25 cellular contexts compared by ENCODE assay signal in genomic region chr6:168155821-168156741, GRCh38.
A peak's percentile ranks its signal among the peaks of the same experiment; 100 is the strongest.
DNase-seq lines count a peak whose midpoint lies in the region; ATAC-seq, FAIRE-seq and TF ChIP-seq lines count a peak whose summit lies in the region.
"Had no signal": no experiment of that assay in that cellular context is flagged by ENCODE, and none has a peak within 500 bp of the region (broad histone marks: within the 10 kb centered on the region; RNA-seq: fewer than 3 reads in every experiment).

No MANE protein-coding gene starts in this region.

- no peaks in the 10 kb centered on the region for H3K4me1 Mint-ChIP-seq in CD4-positive, alpha-beta T cell (ENCODE audit: low read depth)
- H3K4me1 Mint-ChIP-seq: activated naive CD4-positive, alpha-beta T cell treated with anti-CD3 and anti-CD28 coated beads, Interleukin-2, amount 10 ng/mL, durations not matched to agents 7 days and 5 days; immature natural killer cell; stimulated activated naive CD8-positive, alpha-beta T cell treated with anti-CD3 and anti-CD28 coated beads, Interleukin-15, amount 100 ng/mL, for 72 hours had no signal

- H3K36me3 ChIP-seq in HepG2 (replicated peaks in 1 of 2; ENCODE audit: control insufficient read depth in 1 of 2, insufficient read depth in 2 of 2, low read length in 2 of 2) (no peaks in the 10 kb centered on the region), right lobe of liver (no peaks in the 10 kb centered on the region), H1 (ENCODE audit: control insufficient read depth in 2 of 4, insufficient read depth in 4 of 4, low read length in 3 of 4) (no peaks in the 10 kb centered on the region)
- H3K36me3 ChIP-seq: HAP-1, MG63, spleen, tibial nerve had no signal

- in situ Hi-C loops in HepG2 (cut with HindIII; ENCODE audit: extremely low pct_ligation_motif_present, low pct_unique_long_range_greater_than_20kb): loop anchor here (10.0 kb wide), 1 partner anchor 729 kb away; no protein-coding TSS in a partner anchor

- H4K8ac ChIP-seq in H1 (ENCODE audit: extremely low read depth, insufficient read depth, low read length): no peak overlapping the region

- H3K79me1 ChIP-seq in H1 (ENCODE audit: low read depth, low read length): no peaks in the 10 kb centered on the region

- no peak for FAIRE-seq in HepG2 (lab: Jason Lieb, UNC)
- no peak for FAIRE-seq in H1 (lab: Jason Lieb, UNC)
- FAIRE-seq: TTC549 had no signal

- H3K27ac ChIP-seq in HepG2 (ENCODE audit: extremely low read length, insufficient read depth, low read length): no peak overlapping the region
- no peak overlapping the region for H3K27ac ChIP-seq in right lobe of liver
- H3K27ac ChIP-seq in H1 (ENCODE audit: low read depth, low read length): no peak overlapping the region
- no peak overlapping the region for H3K27ac ChIP-seq in CD4-positive, alpha-beta T cell (ENCODE audit: low read depth, low read length)
- H3K27ac ChIP-seq: dorsolateral prefrontal cortex, spleen, tibial nerve had no signal

- H3K4me2 ChIP-seq in HepG2 (ENCODE audit: low read depth, low read length) (no peak overlapping the region), H1 (ENCODE audit: insufficient read depth in 1 of 2, low read depth in 2 of 2, low read length in 2 of 2) (no peak overlapping the region)

- CTCF ChIA-PET in HepG2 (lab: Yijun Ruan, JAX; ENCODE audit: low intra/inter-chr PET ratio, low total read pairs) (no interaction called here), H1 (lab: Charles Lee; ENCODE audit: partially characterized antibody) (interaction anchor here (0.8 to 0.9 kb wide), 3 partner anchors 33 to 173 kb away, joined by 3 read pairs; no protein-coding TSS in a partner anchor)
- CTCF ChIA-PET in CD4-positive, alpha-beta T cell (lab: Charles Lee): no interaction called here

- WGBS in HepG2 (ENCODE audit: low lambda C conversion rate): 31% methylated on average over 24 of the region's 24 CpGs
- 73% methylated on average over 21 of the region's 24 CpGs for WGBS in right lobe of liver (ENCODE audit: insufficient coverage, low coverage, low lambda C conversion rate, missing lambda C conversion rate)
- WGBS in H1 (ENCODE audit: extremely low coverage in 1 of 2, insufficient coverage in 1 of 2, insufficient read length in 1 of 2, insufficient replicate concordance in 2 of 2, low coverage in 1 of 2, low lambda C conversion rate in 2 of 2, missing lambda C conversion rate in 1 of 2), 2 experiments: 92% methylated on average over 22 of the region's 24 CpGs; no CpG with 5 or more reads in 1 of the 2 experiments

- H2BK15ac ChIP-seq in H1 (ENCODE audit: low read length): 0 out of 2 replicates have a peak overlapping the region, but pooled peaks have one; percentile 63

- no peaks in the 10 kb centered on the region; the same call in 1 of the 2 replicates for H3K23me2 ChIP-seq in H1 (ENCODE audit: low read depth, low read length)

- no peak overlapping the region for H3K14ac ChIP-seq in H1 (ENCODE audit: insufficient read length)

- H4K5ac ChIP-seq in H1 (ENCODE audit: insufficient read length, low read depth, low read length): no peak overlapping the region

- H2AK5ac ChIP-seq in H1 (ENCODE audit: low read depth, low read length): no peak overlapping the region

- H3K23ac ChIP-seq in H1 (ENCODE audit: insufficient read length): no peak overlapping the region

- H3K27me3 ChIP-seq in HepG2 (ENCODE audit: control insufficient read depth in 1 of 2, insufficient read depth in 2 of 2, low read length in 2 of 2): peaks cover 7 to 38% of the 10 kb centered on the region in 2 experiments; a peak in 4 of 5 replicates
- no peaks in the 10 kb centered on the region for H3K27me3 ChIP-seq in right lobe of liver
- H3K27me3 ChIP-seq in H1 (replicated peaks in 1 of 4; ENCODE audit: control insufficient read depth in 3 of 4, extremely low read depth in 1 of 4, insufficient read depth in 3 of 4, low read length in 3 of 4): peaks cover 0 to 2% (median 0%) of the 10 kb centered on the region in 4 experiments; a peak in 1 of 7 replicates
- no peaks in the 10 kb centered on the region for H3K27me3 ChIP-seq in CD4-positive, alpha-beta T cell (ENCODE audit: control insufficient read depth, insufficient read depth, low read length)
- H3K27me3 ChIP-seq: MG63, tibial nerve had no signal

- no peak for TF ChIP-seq EP300 in HepG2 (IDR thresholded peaks at IDR 0.05; ENCODE audit: low read depth in 2 of 2, low read length in 2 of 2)
- no peak for TF ChIP-seq EP300 in HepG2 (CRISPR knock-in tag; IDR thresholded peaks at IDR 0.05; ENCODE audit: borderline replicate concordance)
- TF ChIP-seq EP300 in H1 (IDR thresholded peaks at IDR 0.05; ENCODE audit: borderline replicate concordance in 1 of 2, low read depth in 2 of 2, low read length in 2 of 2): peak in 1 of 2 experiments; percentile 15; a peak in 1 of 3 replicates

- no peaks in the 10 kb centered on the region for H3K9me3 Mint-ChIP-seq in CD4-positive, alpha-beta T cell
- H3K9me3 Mint-ChIP-seq: activated naive CD4-positive, alpha-beta T cell treated with anti-CD3 and anti-CD28 coated beads, Interleukin-2, amount 10 ng/mL, durations not matched to agents 7 days and 5 days; immature natural killer cell; stimulated activated naive CD8-positive, alpha-beta T cell treated with anti-CD3 and anti-CD28 coated beads, Interleukin-15, amount 100 ng/mL, for 72 hours had no signal

- no peaks in the 10 kb centered on the region for H3K36me3 Mint-ChIP-seq in CD4-positive, alpha-beta T cell (ENCODE audit: low read depth)
- H3K36me3 Mint-ChIP-seq: activated naive CD4-positive, alpha-beta T cell treated with anti-CD3 and anti-CD28 coated beads, Interleukin-2, amount 10 ng/mL, durations not matched to agents 7 days and 5 days; immature natural killer cell had no signal

- H2BK120ac ChIP-seq in H1 (replicated peaks; ENCODE audit: low read depth, low read length): no peak overlapping the region

- POLR2A ChIA-PET in HepG2 (lab: Yijun Ruan, JAX) (no interaction called here), H1 (lab: Charles Lee; ENCODE audit: partially characterized antibody) (no interaction called here)
- POLR2A ChIA-PET in CD4-positive, alpha-beta T cell (lab: Charles Lee): no interaction called here

- peak overlapping the region; percentile 31; the same call in 1 of the 2 replicates for H2BK12ac ChIP-seq in H1 (ENCODE audit: low read depth, low read length)

- intact Hi-C loops in HepG2 (cut with micrococcal nuclease; ENCODE audit: unreplicated experiment): loop anchor here (10.0 kb wide), 1 partner anchor 729 kb away; no protein-coding TSS in a partner anchor
- intact Hi-C loops in right lobe of liver (cut with DNase I): loop anchor here (10.0 kb wide), 2 partner anchors 189 to 199 kb away; no protein-coding TSS in a partner anchor
- intact Hi-C loops in CD4-positive, alpha-beta T cell (cut with DNase I, micrococcal nuclease): no loop called here

- no peaks in the 10 kb centered on the region for H3K9me3 ChIP-seq in HepG2 (ENCODE audit: low read length)
- no peaks in the 10 kb centered on the region for H3K9me3 ChIP-seq in right lobe of liver
- H3K9me3 ChIP-seq in H1 (ENCODE audit: insufficient read depth in 2 of 2, low read depth in 1 of 2, low read length in 1 of 2): no peaks in the 10 kb centered on the region
- no peaks in the 10 kb centered on the region for H3K9me3 ChIP-seq in CD4-positive, alpha-beta T cell (ENCODE audit: control insufficient read depth, low read length)
- H3K9me3 ChIP-seq: Caco-2, HAP-1, MG63, spleen, tibial nerve had no signal

- peak; percentile 20 for DNase-seq in HepG2 (ENCODE audit: low spot score)
- no peak for DNase-seq in right lobe of liver
- DNase-seq in H1 (ENCODE audit: low read depth in 1 of 2, low spot score in 2 of 2): peak in 1 of 2 experiments; percentile 32
- peak; percentile 5 for DNase-seq in mucosa of gallbladder (ENCODE audit: low spot score)
- no peak for DNase-seq in CD4-positive, alpha-beta T cell
- DNase-seq in GM19240 (ENCODE audit: insufficient read length, low spot score): no peak
- no peak for DNase-seq in hepatic stellate cell (ENCODE audit: low spot score)
- DNase-seq in NOMO-1 (lab: John Stamatoyannopoulos, UW; ENCODE audit: unreplicated experiment in 2 of 2): no peak
- DNase-seq: activated naive CD4-positive, alpha-beta T cell treated with anti-CD3 and anti-CD28 coated beads, Interleukin-2, amount 10 ng/mL, durations not matched to agents 7 days and 5 days; amygdala; Caco-2; caudate nucleus; dorsolateral prefrontal cortex; immature natural killer cell; NCI-H1417 treated with DMSO at 0.1 percent for 48 hours; NCI-H774; nucleus accumbens; OCI-M1; spleen; stimulated activated naive CD8-positive, alpha-beta T cell treated with anti-CD3 and anti-CD28 coated beads, Interleukin-15, amount 100 ng/mL, for 72 hours had no signal

- H3K4me3 Mint-ChIP-seq in CD4-positive, alpha-beta T cell: no peak overlapping the region
- H3K4me3 Mint-ChIP-seq: activated naive CD4-positive, alpha-beta T cell treated with anti-CD3 and anti-CD28 coated beads, Interleukin-2, amount 10 ng/mL, durations not matched to agents 7 days and 5 days; immature natural killer cell; stimulated activated naive CD8-positive, alpha-beta T cell treated with anti-CD3 and anti-CD28 coated beads, Interleukin-15, amount 100 ng/mL, for 72 hours had no signal

- H2BK5ac ChIP-seq in H1 (ENCODE audit: low read depth, low read length): no peak overlapping the region

- no peak for ATAC-seq in HepG2
- no peak for ATAC-seq in right lobe of liver
- no peak for ATAC-seq in CD4-positive, alpha-beta T cell (ENCODE audit: poor library complexity)
- ATAC-seq: Right ventricle myocardium inferior; stimulated activated naive CD8-positive, alpha-beta T cell treated with anti-CD3 and anti-CD28 coated beads, Interleukin-15, amount 100 ng/mL, for 72 hours had no signal

- H4K20me1 ChIP-seq in HepG2 (ENCODE audit: insufficient read depth, low read length) (no peaks in the 10 kb centered on the region), H1 (replicated peaks in 1 of 2; ENCODE audit: control insufficient read depth in 1 of 2, insufficient read depth in 2 of 2, low read length in 2 of 2) (no peaks in the 10 kb centered on the region)

- H2AFZ ChIP-seq in HepG2 (ENCODE audit: low read length): no peak overlapping the region
- H2AFZ ChIP-seq in H1 (ENCODE audit: low read length): no peak overlapping the region

- H3K27ac Mint-ChIP-seq in CD4-positive, alpha-beta T cell: no peak overlapping the region
- H3K27ac Mint-ChIP-seq: activated naive CD4-positive, alpha-beta T cell treated with anti-CD3 and anti-CD28 coated beads, Interleukin-2, amount 10 ng/mL, durations not matched to agents 7 days and 5 days; immature natural killer cell; stimulated activated naive CD8-positive, alpha-beta T cell treated with anti-CD3 and anti-CD28 coated beads, Interleukin-15, amount 100 ng/mL, for 72 hours had no signal

- H3K18ac ChIP-seq in H1 (ENCODE audit: extremely low read depth, low read length): no peak overlapping the region

- no peak overlapping the region for H3K9ac ChIP-seq in HepG2 (ENCODE audit: insufficient read depth, low read depth, low read length)
- H3K9ac ChIP-seq in H1 (replicated peaks in 1 of 4; ENCODE audit: extremely low read depth in 1 of 4, low read depth in 3 of 4, low read length in 3 of 4): no peak overlapping the region

- TF ChIP-seq CTCF in HepG2 (CRISPR knock-in tag; IDR thresholded peaks at IDR 0.05): no peak
- TF ChIP-seq CTCF in right lobe of liver (IDR thresholded peaks at IDR 0.05): no peak
- TF ChIP-seq CTCF in H1 (IDR thresholded peaks at IDR 0.05; ENCODE audit: control extremely low read depth in 1 of 3, insufficient read depth in 1 of 3, low read depth in 1 of 3, low read length in 3 of 3): no peak
- no peak for TF ChIP-seq CTCF in CD4-positive, alpha-beta T cell (IDR thresholded peaks at IDR 0.05)

- no peak overlapping the region for H4K91ac ChIP-seq in H1 (replicated peaks; ENCODE audit: insufficient read length, low read length)

- no peak for TF ChIP-seq RAD21 in HepG2 (CRISPR knock-in tag; IDR thresholded peaks at IDR 0.05)
- no peak for TF ChIP-seq RAD21 in H1 (IDR thresholded peaks at IDR 0.05 in 1 of 2, conservative IDR thresholded peaks at IDR 0.05 in 1 of 2; ENCODE audit: low read depth in 2 of 2, low read length in 2 of 2)

- H3K27me3 Mint-ChIP-seq in CD4-positive, alpha-beta T cell: peaks cover 34% of the 10 kb centered on the region

- H2BK20ac ChIP-seq in H1 (ENCODE audit: low read length): 0 out of 2 replicates have a peak overlapping the region, but pooled peaks have one; percentile 19

- TF ChIP-seq POLR2A in HepG2 (IDR thresholded peaks at IDR 0.05; ENCODE audit: insufficient read depth in 1 of 2, low read depth in 2 of 2, low read length in 2 of 2) (no peak), right lobe of liver (IDR thresholded peaks at IDR 0.05) (no peak), H1 (IDR thresholded peaks at IDR 0.05; ENCODE audit: control extremely low read depth in 1 of 2, low read depth in 2 of 2, low read length in 2 of 2) (no peak)

- H3K79me2 ChIP-seq in HepG2 (ENCODE audit: insufficient read depth, low read length) (no peaks in the 10 kb centered on the region), H1 (ENCODE audit: control insufficient read depth in 1 of 2, insufficient read depth in 2 of 2, low read length in 2 of 2) (no peaks in the 10 kb centered on the region)

- BruUV-seq in HepG2 (replicated peaks; lab: Mats Ljungman, UMichigan): no TSS peak

- H3K4me3 ChIP-seq in HepG2 (replicated peaks in 1 of 3; ENCODE audit: insufficient read depth in 1 of 3, low read depth in 2 of 3, low read length in 3 of 3) (no peak overlapping the region), right lobe of liver (no peak overlapping the region), H1 (ENCODE audit: extremely low read depth in 1 of 4, insufficient read depth in 2 of 4, low read depth in 3 of 4, low read length in 4 of 4) (no peak overlapping the region)
- H3K4me3 ChIP-seq: dorsolateral prefrontal cortex, HAP-1, MG63, spleen, tibial nerve had no signal

- H3K4ac ChIP-seq in H1 (replicated peaks; ENCODE audit: insufficient read length, low read depth, low read length): no peak overlapping the region

- no peak overlapping the region for H3K56ac ChIP-seq in H1 (replicated peaks; ENCODE audit: insufficient read length, low read depth, low read length)

- H3K4me1 ChIP-seq in HepG2 (ENCODE audit: insufficient read depth, low read length) (peaks cover 52% of the 10 kb centered on the region), right lobe of liver (no peaks in the 10 kb centered on the region), H1 (replicated peaks in 1 of 4; ENCODE audit: control insufficient read depth in 3 of 4, insufficient read depth in 4 of 4, low read length in 3 of 4) (peaks cover 4 to 12% (median 9%) of the 10 kb centered on the region in 4 experiments; a peak in 6 of 7 replicates)
- H3K4me1 ChIP-seq: HAP-1, spleen had no signal

Comparison
In these comparisons a context has a peak if more than half of its experiments do, and no peak if none do; other contexts are left out.
1. DNase-seq: peak in HepG2 (single experiment) and mucosa of gallbladder (single experiment); none in right lobe of liver (0 of 3), CD4-positive, alpha-beta T cell (0 of 10), GM19240 (single experiment), hepatic stellate cell (single experiment) and NOMO-1 (0 of 2).
2. intact Hi-C loops: an anchor here in HepG2 (10.0 kb wide) and right lobe of liver (10.0 kb wide); none called in CD4-positive, alpha-beta T cell.